In the genomic region with DNA sequence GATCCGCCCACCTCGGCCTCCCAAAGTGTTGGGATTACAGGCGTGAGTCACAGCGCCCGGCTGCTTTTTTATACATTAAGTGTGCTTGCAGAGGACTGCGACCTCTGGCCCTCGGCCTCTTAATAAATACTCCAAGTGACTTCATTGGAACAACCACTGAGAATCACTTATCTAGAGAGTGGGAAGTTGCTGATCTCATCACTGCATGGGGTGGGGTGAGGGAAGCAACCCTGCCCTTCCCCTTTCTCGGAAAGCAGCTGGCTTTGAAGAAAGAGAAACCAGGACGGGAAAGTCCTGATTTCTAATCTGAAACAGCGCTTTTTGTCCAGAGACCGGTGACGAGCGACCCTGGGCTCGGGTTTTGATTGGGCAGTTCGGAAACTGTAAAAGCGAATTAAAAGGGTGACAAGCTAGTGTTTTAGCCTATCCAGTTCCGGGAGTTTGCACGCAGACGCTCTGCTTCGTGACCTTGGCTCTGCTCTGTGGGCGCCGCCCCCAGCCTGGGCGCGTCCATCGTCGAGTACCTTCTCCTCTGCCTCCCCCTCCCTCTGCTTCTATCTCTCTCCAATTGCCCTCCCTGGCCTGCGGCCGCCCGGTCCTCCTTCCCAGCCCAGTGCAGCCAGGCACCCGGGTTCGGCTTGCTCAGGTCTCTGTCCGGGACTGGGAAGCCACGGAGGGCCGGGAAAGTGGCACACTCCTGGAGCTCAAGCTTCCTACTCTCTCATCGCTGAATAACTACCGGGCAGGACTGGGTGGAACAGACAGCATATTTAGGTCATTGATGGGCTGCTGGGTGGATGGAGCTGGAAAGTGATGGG, we compare ENCODE assay signal across 1 cellular context.
TF ChIP-seq lines count a peak whose summit lies in the region.

No MANE protein-coding gene starts in this region.

TF ChIP-seq in GM12878, 131 proteins besides CTCF, POLR2A, EP300 and RAD21 (continued from another document):
- TF ChIP-seq, protein P1, sequence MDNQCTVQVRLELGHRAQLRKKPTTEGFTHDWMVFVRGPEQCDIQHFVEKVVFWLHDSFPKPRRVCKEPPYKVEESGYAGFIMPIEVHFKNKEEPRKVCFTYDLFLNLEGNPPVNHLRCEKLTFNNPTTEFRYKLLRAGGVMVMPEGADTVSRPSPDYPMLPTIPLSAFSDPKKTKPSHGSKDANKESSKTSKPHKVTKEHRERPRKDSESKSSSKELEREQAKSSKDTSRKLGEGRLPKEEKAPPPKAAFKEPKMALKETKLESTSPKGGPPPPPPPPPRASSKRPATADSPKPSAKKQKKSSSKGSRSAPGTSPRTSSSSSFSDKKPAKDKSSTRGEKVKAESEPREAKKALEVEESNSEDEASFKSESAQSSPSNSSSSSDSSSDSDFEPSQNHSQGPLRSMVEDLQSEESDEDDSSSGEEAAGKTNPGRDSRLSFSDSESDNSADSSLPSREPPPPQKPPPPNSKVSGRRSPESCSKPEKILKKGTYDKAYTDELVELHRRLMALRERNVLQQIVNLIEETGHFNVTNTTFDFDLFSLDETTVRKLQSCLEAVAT (IDR thresholded peaks at IDR 0.05) = peak; percentile 94; the same call in 1 of the 2 replicates
- TF ChIP-seq FOS (IDR thresholded peaks at IDR 0.05; ENCODE audit: borderline replicate concordance, extremely low read depth, insufficient read length) (peak; percentile 12), MXI1 (IDR thresholded peaks at IDR 0.05; ENCODE audit: low read depth, low read length) (peak; percentile 64; the same call in 1 of the 2 replicates), POLR2AphosphoS5 (IDR thresholded peaks at IDR 0.05; ENCODE audit: low read length) (peak; percentile 93), MEF2B (IDR thresholded peaks at IDR 0.05; ENCODE audit: partially characterized antibody, poor library complexity, severe bottlenecking) (peak; percentile 69), NBN (IDR thresholded peaks at IDR 0.05) (peak; percentile 95), CREM (IDR thresholded peaks at IDR 0.05; ENCODE audit: low read depth) (peak; percentile 94), BACH1 (IDR thresholded peaks at IDR 0.05; ENCODE audit: borderline replicate concordance) (peak; percentile 45; the same call in 1 of the 2 replicates), IKZF1 (conservative IDR thresholded peaks at IDR 0.05) (peak; percentile 97), CEBPB (IDR thresholded peaks at IDR 0.05; ENCODE audit: borderline replicate concordance in 1 of 2, low read depth in 2 of 2, low read length in 2 of 2) (peak; percentile 81 to 86; a peak in 2 of 4 replicates), BHLHE40 (IDR thresholded peaks at IDR 0.05; ENCODE audit: borderline replicate concordance in 1 of 2, low read depth in 2 of 2, low read length in 1 of 2) (peak; percentile 57 to 62; a peak in 3 of 4 replicates), NRF1 (conservative IDR thresholded peaks at IDR 0.05; ENCODE audit: low read depth, low read length) (no peak), SREBF2 (IDR thresholded peaks at IDR 0.05; ENCODE audit: low read length) (0 out of 2 replicates have a peak, but pooled peaks have one; percentile 43), RBBP5 (conservative IDR thresholded peaks at IDR 0.05) (no peak), PAX5 (IDR thresholded peaks at IDR 0.05; ENCODE audit: borderline replicate concordance, low read depth, low read length) (0 out of 2 replicates have a peak, but pooled peaks have one; percentile 5), IRF4 (IDR thresholded peaks at IDR 0.05; ENCODE audit: low read depth, low read length) (peak; percentile 63), MEF2A (IDR thresholded peaks at IDR 0.05; ENCODE audit: insufficient read depth, low read depth, low read length) (peak; percentile 67), TCF7 (IDR thresholded peaks at IDR 0.05; ENCODE audit: borderline replicate concordance) (peak; percentile 22; the same call in 1 of the 2 replicates), WRNIP1 (IDR thresholded peaks at IDR 0.05; ENCODE audit: borderline replicate concordance, low read depth, low read length) (peak; percentile 97; the same call in 1 of the 2 replicates), ATF7 (IDR thresholded peaks at IDR 0.05; ENCODE audit: low read depth) (peak; percentile 97), PML (IDR thresholded peaks at IDR 0.05; ENCODE audit: low read length) (no peak), CBX5 (IDR thresholded peaks at IDR 0.05; ENCODE audit: low read depth) (0 out of 2 replicates have a peak, but pooled peaks have one; percentile 7), MYC (IDR thresholded peaks at IDR 0.05; ENCODE audit: insufficient read depth, insufficient read length, insufficient replicate concordance, low read length, severe bottlenecking) (no peak), TAF1 (IDR thresholded peaks at IDR 0.05; ENCODE audit: borderline replicate concordance, low read depth, low read length) (peak; percentile 84)
- TF ChIP-seq, protein P2, sequence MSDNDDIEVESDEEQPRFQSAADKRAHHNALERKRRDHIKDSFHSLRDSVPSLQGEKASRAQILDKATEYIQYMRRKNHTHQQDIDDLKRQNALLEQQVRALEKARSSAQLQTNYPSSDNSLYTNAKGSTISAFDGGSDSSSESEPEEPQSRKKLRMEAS (IDR thresholded peaks at IDR 0.05; ENCODE audit: low read depth, low read length) = no peak; the same call in 1 of the 2 replicates
- TF ChIP-seq, protein P3, sequence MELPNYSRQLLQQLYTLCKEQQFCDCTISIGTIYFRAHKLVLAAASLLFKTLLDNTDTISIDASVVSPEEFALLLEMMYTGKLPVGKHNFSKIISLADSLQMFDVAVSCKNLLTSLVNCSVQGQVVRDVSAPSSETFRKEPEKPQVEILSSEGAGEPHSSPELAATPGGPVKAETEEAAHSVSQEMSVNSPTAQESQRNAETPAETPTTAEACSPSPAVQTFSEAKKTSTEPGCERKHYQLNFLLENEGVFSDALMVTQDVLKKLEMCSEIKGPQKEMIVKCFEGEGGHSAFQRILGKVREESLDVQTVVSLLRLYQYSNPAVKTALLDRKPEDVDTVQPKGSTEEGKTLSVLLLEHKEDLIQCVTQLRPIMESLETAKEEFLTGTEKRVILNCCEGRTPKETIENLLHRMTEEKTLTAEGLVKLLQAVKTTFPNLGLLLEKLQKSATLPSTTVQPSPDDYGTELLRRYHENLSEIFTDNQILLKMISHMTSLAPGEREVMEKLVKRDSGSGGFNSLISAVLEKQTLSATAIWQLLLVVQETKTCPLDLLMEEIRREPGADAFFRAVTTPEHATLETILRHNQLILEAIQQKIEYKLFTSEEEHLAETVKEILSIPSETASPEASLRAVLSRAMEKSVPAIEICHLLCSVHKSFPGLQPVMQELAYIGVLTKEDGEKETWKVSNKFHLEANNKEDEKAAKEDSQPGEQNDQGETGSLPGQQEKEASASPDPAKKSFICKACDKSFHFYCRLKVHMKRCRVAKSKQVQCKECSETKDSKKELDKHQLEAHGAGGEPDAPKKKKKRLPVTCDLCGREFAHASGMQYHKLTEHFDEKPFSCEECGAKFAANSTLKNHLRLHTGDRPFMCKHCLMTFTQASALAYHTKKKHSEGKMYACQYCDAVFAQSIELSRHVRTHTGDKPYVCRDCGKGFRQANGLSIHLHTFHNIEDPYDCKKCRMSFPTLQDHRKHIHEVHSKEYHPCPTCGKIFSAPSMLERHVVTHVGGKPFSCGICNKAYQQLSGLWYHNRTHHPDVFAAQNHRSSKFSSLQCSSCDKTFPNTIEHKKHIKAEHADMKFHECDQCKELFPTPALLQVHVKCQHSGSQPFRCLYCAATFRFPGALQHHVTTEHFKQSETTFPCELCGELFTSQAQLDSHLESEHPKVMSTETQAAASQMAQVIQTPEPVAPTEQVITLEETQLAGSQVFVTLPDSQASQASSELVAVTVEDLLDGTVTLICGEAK (IDR thresholded peaks at IDR 0.05; ENCODE audit: borderline replicate concordance) = no peak; the same call in 1 of the 2 replicates
- TF ChIP-seq, protein P4, sequence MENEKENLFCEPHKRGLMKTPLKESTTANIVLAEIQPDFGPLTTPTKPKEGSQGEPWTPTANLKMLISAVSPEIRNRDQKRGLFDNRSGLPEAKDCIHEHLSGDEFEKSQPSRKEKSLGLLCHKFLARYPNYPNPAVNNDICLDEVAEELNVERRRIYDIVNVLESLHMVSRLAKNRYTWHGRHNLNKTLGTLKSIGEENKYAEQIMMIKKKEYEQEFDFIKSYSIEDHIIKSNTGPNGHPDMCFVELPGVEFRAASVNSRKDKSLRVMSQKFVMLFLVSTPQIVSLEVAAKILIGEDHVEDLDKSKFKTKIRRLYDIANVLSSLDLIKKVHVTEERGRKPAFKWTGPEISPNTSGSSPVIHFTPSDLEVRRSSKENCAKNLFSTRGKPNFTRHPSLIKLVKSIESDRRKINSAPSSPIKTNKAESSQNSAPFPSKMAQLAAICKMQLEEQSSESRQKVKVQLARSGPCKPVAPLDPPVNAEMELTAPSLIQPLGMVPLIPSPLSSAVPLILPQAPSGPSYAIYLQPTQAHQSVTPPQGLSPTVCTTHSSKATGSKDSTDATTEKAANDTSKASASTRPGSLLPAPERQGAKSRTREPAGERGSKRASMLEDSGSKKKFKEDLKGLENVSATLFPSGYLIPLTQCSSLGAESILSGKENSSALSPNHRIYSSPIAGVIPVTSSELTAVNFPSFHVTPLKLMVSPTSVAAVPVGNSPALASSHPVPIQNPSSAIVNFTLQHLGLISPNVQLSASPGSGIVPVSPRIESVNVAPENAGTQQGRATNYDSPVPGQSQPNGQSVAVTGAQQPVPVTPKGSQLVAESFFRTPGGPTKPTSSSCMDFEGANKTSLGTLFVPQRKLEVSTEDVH (IDR thresholded peaks at IDR 0.05; ENCODE audit: low read depth, partially characterized antibody) = peak; percentile 59
- TF ChIP-seq, protein P5, sequence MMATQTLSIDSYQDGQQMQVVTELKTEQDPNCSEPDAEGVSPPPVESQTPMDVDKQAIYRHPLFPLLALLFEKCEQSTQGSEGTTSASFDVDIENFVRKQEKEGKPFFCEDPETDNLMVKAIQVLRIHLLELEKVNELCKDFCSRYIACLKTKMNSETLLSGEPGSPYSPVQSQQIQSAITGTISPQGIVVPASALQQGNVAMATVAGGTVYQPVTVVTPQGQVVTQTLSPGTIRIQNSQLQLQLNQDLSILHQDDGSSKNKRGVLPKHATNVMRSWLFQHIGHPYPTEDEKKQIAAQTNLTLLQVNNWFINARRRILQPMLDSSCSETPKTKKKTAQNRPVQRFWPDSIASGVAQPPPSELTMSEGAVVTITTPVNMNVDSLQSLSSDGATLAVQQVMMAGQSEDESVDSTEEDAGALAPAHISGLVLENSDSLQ (IDR thresholded peaks at IDR 0.05) = peak; percentile 65
- TF ChIP-seq, protein P6, sequence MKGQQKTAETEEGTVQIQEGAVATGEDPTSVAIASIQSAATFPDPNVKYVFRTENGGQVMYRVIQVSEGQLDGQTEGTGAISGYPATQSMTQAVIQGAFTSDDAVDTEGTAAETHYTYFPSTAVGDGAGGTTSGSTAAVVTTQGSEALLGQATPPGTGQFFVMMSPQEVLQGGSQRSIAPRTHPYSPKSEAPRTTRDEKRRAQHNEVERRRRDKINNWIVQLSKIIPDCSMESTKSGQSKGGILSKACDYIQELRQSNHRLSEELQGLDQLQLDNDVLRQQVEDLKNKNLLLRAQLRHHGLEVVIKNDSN (IDR thresholded peaks at IDR 0.05; ENCODE audit: borderline replicate concordance, extremely low read length, insufficient read depth, low read depth, low read length) = peak; percentile 72
- TF ChIP-seq, protein P7, sequence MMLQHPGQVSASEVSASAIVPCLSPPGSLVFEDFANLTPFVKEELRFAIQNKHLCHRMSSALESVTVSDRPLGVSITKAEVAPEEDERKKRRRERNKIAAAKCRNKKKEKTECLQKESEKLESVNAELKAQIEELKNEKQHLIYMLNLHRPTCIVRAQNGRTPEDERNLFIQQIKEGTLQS (IDR thresholded peaks at IDR 0.05; ENCODE audit: borderline replicate concordance, extremely low read depth, low read depth, low read length) = no peak
- TF ChIP-seq, protein P8, sequence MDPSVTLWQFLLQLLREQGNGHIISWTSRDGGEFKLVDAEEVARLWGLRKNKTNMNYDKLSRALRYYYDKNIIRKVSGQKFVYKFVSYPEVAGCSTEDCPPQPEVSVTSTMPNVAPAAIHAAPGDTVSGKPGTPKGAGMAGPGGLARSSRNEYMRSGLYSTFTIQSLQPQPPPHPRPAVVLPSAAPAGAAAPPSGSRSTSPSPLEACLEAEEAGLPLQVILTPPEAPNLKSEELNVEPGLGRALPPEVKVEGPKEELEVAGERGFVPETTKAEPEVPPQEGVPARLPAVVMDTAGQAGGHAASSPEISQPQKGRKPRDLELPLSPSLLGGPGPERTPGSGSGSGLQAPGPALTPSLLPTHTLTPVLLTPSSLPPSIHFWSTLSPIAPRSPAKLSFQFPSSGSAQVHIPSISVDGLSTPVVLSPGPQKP (IDR thresholded peaks at IDR 0.05; ENCODE audit: low read depth, low read length) = no peak
- TF ChIP-seq, protein P9, sequence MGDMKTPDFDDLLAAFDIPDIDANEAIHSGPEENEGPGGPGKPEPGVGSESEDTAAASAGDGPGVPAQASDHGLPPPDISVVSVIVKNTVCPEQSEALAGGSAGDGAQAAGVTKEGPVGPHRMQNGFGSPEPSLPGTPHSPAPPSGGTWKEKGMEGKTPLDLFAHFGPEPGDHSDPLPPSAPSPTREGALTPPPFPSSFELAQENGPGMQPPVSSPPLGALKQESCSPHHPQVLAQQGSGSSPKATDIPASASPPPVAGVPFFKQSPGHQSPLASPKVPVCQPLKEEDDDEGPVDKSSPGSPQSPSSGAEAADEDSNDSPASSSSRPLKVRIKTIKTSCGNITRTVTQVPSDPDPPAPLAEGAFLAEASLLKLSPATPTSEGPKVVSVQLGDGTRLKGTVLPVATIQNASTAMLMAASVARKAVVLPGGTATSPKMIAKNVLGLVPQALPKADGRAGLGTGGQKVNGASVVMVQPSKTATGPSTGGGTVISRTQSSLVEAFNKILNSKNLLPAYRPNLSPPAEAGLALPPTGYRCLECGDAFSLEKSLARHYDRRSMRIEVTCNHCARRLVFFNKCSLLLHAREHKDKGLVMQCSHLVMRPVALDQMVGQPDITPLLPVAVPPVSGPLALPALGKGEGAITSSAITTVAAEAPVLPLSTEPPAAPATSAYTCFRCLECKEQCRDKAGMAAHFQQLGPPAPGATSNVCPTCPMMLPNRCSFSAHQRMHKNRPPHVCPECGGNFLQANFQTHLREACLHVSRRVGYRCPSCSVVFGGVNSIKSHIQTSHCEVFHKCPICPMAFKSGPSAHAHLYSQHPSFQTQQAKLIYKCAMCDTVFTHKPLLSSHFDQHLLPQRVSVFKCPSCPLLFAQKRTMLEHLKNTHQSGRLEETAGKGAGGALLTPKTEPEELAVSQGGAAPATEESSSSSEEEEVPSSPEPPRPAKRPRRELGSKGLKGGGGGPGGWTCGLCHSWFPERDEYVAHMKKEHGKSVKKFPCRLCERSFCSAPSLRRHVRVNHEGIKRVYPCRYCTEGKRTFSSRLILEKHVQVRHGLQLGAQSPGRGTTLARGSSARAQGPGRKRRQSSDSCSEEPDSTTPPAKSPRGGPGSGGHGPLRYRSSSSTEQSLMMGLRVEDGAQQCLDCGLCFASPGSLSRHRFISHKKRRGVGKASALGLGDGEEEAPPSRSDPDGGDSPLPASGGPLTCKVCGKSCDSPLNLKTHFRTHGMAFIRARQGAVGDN (IDR thresholded peaks at IDR 0.05) = peak; percentile 75
